Comparison of ENCODE assay signal across 1 cellular context in genomic region chr18:57776767-57777166, GRCh38.
A peak's percentile ranks its signal among the peaks of the same experiment; 100 is the strongest.
TF ChIP-seq lines count a peak whose summit lies in the region.

No MANE protein-coding gene starts in this region.

TF ChIP-seq in endothelial cell of umbilical vein, 7 proteins besides CTCF, POLR2A, EP300 and RAD21:
- TF ChIP-seq GATA2 (IDR thresholded peaks at IDR 0.05; ENCODE audit: insufficient read depth, insufficient read length, low read depth, low read length) (no peak), MAX (IDR thresholded peaks at IDR 0.05; ENCODE audit: insufficient read depth, insufficient read length) (no peak), MYC (IDR thresholded peaks at IDR 0.05; ENCODE audit: low read depth, low read length) (no peak), FOS (IDR thresholded peaks at IDR 0.05; ENCODE audit: borderline replicate concordance, insufficient read depth, low read length) (no peak), POLR2AphosphoS5 (IDR thresholded peaks at IDR 0.05; ENCODE audit: insufficient read depth, low read depth, low read length) (peak; percentile 23), JUN (IDR thresholded peaks at IDR 0.05; ENCODE audit: borderline replicate concordance, insufficient read depth, insufficient read length, low read depth) (no peak)
